ENCODE assay signal across 21 cellular contexts in the genomic region with DNA sequence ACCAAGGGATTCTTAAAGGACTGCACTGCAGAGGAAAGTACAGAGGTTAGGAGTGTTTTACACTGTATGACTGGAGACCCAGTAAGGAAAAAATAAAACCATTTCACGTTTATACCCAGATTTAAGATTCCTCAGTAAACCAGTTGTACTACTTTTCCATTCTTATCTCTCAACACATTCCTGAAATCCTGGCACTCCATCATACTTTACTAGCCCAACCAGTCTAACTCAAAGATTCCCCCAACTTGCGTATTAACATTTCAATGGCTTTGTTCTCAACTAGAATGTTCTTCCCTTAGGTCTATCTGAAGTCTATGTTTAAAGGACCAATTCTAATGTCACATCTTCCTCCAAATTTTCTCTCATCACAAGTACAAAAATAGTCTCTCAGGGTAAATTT. TPM values are rescaled to one million over a fixed set of nuclear protein-coding genes. Genes with fewer than 3 reads are reported as not detected.
DNase-seq lines count a peak whose midpoint lies in the region; ATAC-seq and TF ChIP-seq lines count a peak whose summit lies in the region.
"Had no signal": no experiment of that assay in that cellular context is flagged by ENCODE, and none has a peak within 500 bp of the region (broad histone marks: within the 10 kb centered on the region; RNA-seq: fewer than 3 reads in every experiment).

No MANE protein-coding gene starts in this region.

- TF ChIP-seq CTCF in choroid plexus epithelial cell (conservative IDR thresholded peaks at IDR 0.05; ENCODE audit: low read depth, low read length) (no peak), thyroid gland (IDR thresholded peaks at IDR 0.05) (no peak)

- DNase-seq in LoVo (ENCODE audit: low spot score) (peak; percentile 34), choroid plexus epithelial cell (ENCODE audit: low read depth) (peak; percentile 11), left colon (no peak), thyroid gland (no peak), head of caudate nucleus (no peak), sciatic nerve (ENCODE audit: low spot score) (no peak)
- no peak for DNase-seq in activated CD4-positive, alpha-beta T cell treated with anti-CD3 and anti-CD28 coated beads, Interleukin-2, amount 50 U/mL, for 48 hours
- DNase-seq: activated CD4-positive, alpha-beta memory T cell treated with anti-CD3 and anti-CD28 coated beads, Interleukin-2, amount 10 ng/mL, durations not matched to agents 7 days and 5 days; activated naive CD8-positive, alpha-beta T cell treated with anti-CD3 and anti-CD28 coated beads for 36 hours; activated T-cell treated with anti-CD3 and anti-CD28 coated beads, Interleukin-2, amount 50 U/mL, for 48 hours; DMS53; effector memory CD8-positive, alpha-beta T cell; NCI-H1105; NCI-H2171; NCI-H774; stimulated activated CD4-positive, alpha-beta T cell treated with anti-CD3 and anti-CD28 coated beads, Interleukin-4, amount 100 ng/mL, for 24 hours; stimulated activated CD8-positive, alpha-beta memory T cell treated with anti-CD3 and anti-CD28 coated beads, Interleukin-4, amount 100 ng/mL, for 48 hours; SW 1271 had no signal

- H3K27me3 ChIP-seq in thyroid gland: no peaks in the 10 kb centered on the region
- H3K27me3 ChIP-seq: cardiac muscle cell, neutrophil had no signal

- H3K27ac ChIP-seq in thyroid gland: peak overlapping the region; percentile 55 to 65 (median 57)
- H3K27ac ChIP-seq: cardiac muscle cell, neutrophil had no signal

- ATAC-seq in left colon: peak; percentile 23
- no peak for ATAC-seq in sciatic nerve
- ATAC-seq: effector memory CD8-positive, alpha-beta T cell; K562 had no signal

- 29 to 39% methylated on average over 2 of the region's 2 CpGs for WGBS in thyroid gland, 2 donors

- intact Hi-C loops in left colon (cut with DNase I, micrococcal nuclease): no loop called here
- intact Hi-C loops in thyroid gland (cut with DNase I): no loop called here
- intact Hi-C loops in head of caudate nucleus (cut with DNase I): no loop called here
- intact Hi-C loops in sciatic nerve (cut with DNase I): no loop called here

- no peak for TF ChIP-seq POLR2A in thyroid gland (IDR thresholded peaks at IDR 0.05)

- H3K4me3 ChIP-seq in choroid plexus epithelial cell (ENCODE audit: low read depth, low read length) (no peak overlapping the region), thyroid gland (replicated peaks in 1 of 3) (no peak overlapping the region)
- H3K4me3 ChIP-seq: cardiac muscle cell, K562 had no signal

- H3K9me3 ChIP-seq in thyroid gland: no peaks in the 10 kb centered on the region
- H3K9me3 ChIP-seq: neutrophil had no signal

- peaks cover 11 to 16% of the 10 kb centered on the region in 2 donors for H3K4me1 ChIP-seq in thyroid gland

- H3K36me3 ChIP-seq in thyroid gland: no peaks in the 10 kb centered on the region

RNA-seq across cellular contexts. Expression of a gene that starts 8.0 kb away (rescaled TPM):
- 10 to 100 TPM; 42.3 to 43.3 TPM for total RNA-seq in left colon
- 10 to 100 TPM; 43.3 to 49.7 (median 46.6) TPM for total RNA-seq in thyroid gland
- 23.1 TPM for total RNA-seq in sciatic nerve

RNA-seq across cellular contexts. Expression of a gene that starts 13.1 kb away (rescaled TPM):
- total RNA-seq in left colon: 1 to 10 TPM in 1 of 2 donors, under 1 TPM in 1; 0.64 to 2.9 TPM
- total RNA-seq in thyroid gland: under 1 TPM in 2 of 4 donors, not detected in 2; 0.22 to 0.67 TPM
- total RNA-seq in sciatic nerve: 0.31 TPM
- total RNA-seq: cardiac muscle cell, K562 had no signal

Comparison
In these comparisons a context has a peak if more than half of its experiments do, and no peak if none do; other contexts are left out.
1. DNase-seq: peak in LoVo (single experiment) and choroid plexus epithelial cell (single experiment); none in left colon (0 of 2), thyroid gland (0 of 2), head of caudate nucleus (0 of 42), sciatic nerve (single experiment) and activated CD4-positive, alpha-beta T cell treated with anti-CD3 and anti-CD28 coated beads, Interleukin-2, amount 50 U/mL, for 48 hours (0 of 2).